In the genomic region with DNA sequence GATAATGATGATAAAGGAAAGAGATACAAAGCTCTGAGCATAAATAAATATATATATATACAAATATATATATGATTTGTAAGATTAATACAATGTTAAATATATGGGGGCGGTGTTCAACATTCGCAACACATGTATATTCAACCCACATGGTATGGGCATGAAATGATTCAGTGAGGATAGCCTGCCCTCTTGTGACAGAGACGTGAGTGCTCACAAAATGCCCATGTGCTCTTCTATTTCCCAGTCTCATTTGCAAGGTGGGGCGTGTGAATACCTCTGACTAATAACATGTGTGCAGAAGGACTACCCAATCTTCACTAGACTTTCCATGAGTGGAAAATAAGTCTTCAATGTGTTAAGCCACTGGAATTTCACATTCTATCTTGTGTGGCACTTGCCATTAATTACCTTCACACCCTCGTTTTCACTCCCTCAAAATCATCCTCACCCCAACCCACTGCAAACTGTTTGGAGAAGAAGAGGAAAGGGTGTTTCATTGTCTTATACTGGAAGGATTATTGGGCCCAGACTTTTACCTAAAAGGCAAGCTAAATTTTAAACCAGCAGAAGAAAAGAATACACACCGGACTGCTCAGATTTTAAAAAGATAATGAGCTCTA, we compare ENCODE assay signal across 8 cellular contexts. TPM values are rescaled to one million over a fixed set of nuclear protein-coding genes. Genes with fewer than 3 reads are reported as not detected.
DNase-seq lines count a peak whose midpoint lies in the region; ATAC-seq and TF ChIP-seq lines count a peak whose summit lies in the region.

No MANE protein-coding gene starts in this region.

- POLR2A ChIA-PET in activated B cell treated with CpG ODN at 0.5 μM for 24 hours (lab: Charles Lee) = no interaction called here

- no peaks in the 10 kb centered on the region for H3K9me3 Mint-ChIP-seq in activated B cell treated with CpG ODN at 0.5 μM for 24 hours

- H3K27me3 Mint-ChIP-seq in activated B cell treated with CpG ODN at 0.5 μM for 24 hours = peaks cover 9% of the 10 kb centered on the region

- CTCF ChIA-PET in activated B cell treated with CpG ODN at 0.5 μM for 24 hours (lab: Charles Lee) = interaction anchor here (2.6 kb wide), 1 partner anchor 631 kb away, joined by 10 read pairs; no protein-coding TSS in a partner anchor

- H3K4me3 Mint-ChIP-seq in activated B cell treated with CpG ODN at 0.5 μM for 24 hours = no peak overlapping the region

- no peak overlapping the region for H3K27ac Mint-ChIP-seq in activated B cell treated with CpG ODN at 0.5 μM for 24 hours

- peak; percentile 97 for ATAC-seq in GM18867 (IDR thresholded peaks at IDR 0.05; ENCODE audit: unreplicated experiment)
- peak; percentile 88 for ATAC-seq in HG03060 (IDR thresholded peaks at IDR 0.05; ENCODE audit: low read depth, unreplicated experiment)
- ATAC-seq in activated B cell treated with CpG ODN at 0.5 μM for 24 hours (ENCODE audit: low read depth) = peak; percentile 69

- no peaks in the 10 kb centered on the region for H3K36me3 Mint-ChIP-seq in activated B cell treated with CpG ODN at 0.5 μM for 24 hours (ENCODE audit: low read depth)

- DNase-seq in COLO668 (lab: John Stamatoyannopoulos, UW; ENCODE audit: unreplicated experiment) (peak; percentile 11), NCI-H2107 (lab: John Stamatoyannopoulos, UW) (peak; percentile 21), activated B cell treated with CpG ODN at 0.5 μM for 24 hours (no peak), foreskin fibroblast (peak; percentile 66 to 87), pulmonary artery endothelial cell (ENCODE audit: low read depth, low spot score) (peak; percentile 19), T-helper 9 cell (no peak)

- intact Hi-C loops in activated B cell treated with CpG ODN at 0.5 μM for 24 hours (cut with micrococcal nuclease) = loop anchor here (2.0 to 5.0 kb wide), 3 partner anchors 50 to 817 kb away; no protein-coding TSS in a partner anchor

- TF ChIP-seq CTCF in activated B cell treated with CpG ODN at 0.5 μM for 24 hours (IDR thresholded peaks at IDR 0.05) = no peak
- TF ChIP-seq CTCF in foreskin fibroblast (IDR thresholded peaks at IDR 0.05; ENCODE audit: low read depth, low read length) = peak; percentile 67

- H3K4me1 Mint-ChIP-seq in activated B cell treated with CpG ODN at 0.5 μM for 24 hours = no peaks in the 10 kb centered on the region

- H3K4me3 ChIP-seq in foreskin fibroblast (ENCODE audit: low read depth in 1 of 2, low read length in 2 of 2) = no peak overlapping the region

RNA-seq across cellular contexts. Expression of a gene that starts 26.9 kb away (rescaled TPM):
- total RNA-seq in activated B cell treated with CpG ODN at 0.5 μM for 24 hours (1.8 and 2.3 TPM in 2 replicates), pulmonary artery endothelial cell (0.46 and 1.7 TPM in 2 replicates)

Comparison
In these comparisons a context has a peak if more than half of its experiments do, and no peak if none do; other contexts are left out.
1. DNase-seq: peak in COLO668 (single experiment), NCI-H2107 (single experiment), foreskin fibroblast (2 of 2) and pulmonary artery endothelial cell (single experiment); none in activated B cell treated with CpG ODN at 0.5 μM for 24 hours (single experiment) and T-helper 9 cell (single experiment).
2. Peak in every context shown above with its lines, with median percentiles within 50 percentile points of each other: ATAC-seq.